Comparison of ENCODE assay signal across 8 cellular contexts in the genomic region with DNA sequence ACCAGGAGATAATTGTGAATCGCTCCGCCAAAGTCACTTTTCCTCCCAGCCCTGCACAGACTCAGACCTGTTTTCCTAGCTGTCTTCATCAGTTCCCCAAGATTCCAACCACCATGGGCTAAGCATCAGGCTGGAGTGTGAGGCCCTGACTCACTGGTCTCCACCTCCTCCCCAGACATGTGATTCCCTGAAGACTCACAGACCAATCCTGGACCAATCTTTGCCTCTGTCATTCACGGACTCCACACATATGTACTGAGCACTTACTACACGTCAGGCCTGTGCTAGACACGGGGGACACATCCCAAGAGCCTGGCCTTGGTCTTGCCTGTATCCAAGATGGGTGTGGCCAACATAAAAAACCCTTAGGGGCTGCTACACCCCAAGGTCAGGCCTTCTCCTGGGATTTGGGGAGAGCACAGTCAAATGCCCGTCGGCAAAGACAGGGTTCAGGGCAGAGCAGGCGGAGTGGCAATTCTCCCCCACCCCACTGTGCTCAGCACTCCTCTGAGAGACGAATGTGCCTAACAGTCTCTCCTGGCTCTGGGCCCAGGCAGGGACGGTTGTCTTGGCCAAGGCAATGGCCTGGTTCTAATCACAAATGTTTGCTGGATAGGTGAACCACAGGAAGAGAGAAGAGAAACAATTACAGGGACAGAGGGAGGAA. TPM values are rescaled to one million over a fixed set of nuclear protein-coding genes. Genes with fewer than 3 reads are reported as not detected.
DNase-seq lines count a peak whose midpoint lies in the region; ATAC-seq, FAIRE-seq and TF ChIP-seq lines count a peak whose summit lies in the region.

No MANE protein-coding gene starts in this region.

- peak overlapping the region in 1 of 4 donors; percentile 8 for H3K4me3 ChIP-seq in sigmoid colon
- no peak overlapping the region for H3K4me3 ChIP-seq in SJCRH30

- peak in 2 of 4 donors; percentile 42 to 61 for TF ChIP-seq EP300 in sigmoid colon (IDR thresholded peaks at IDR 0.05)

- no peaks in the 10 kb centered on the region for H3K9me3 Mint-ChIP-seq in activated T-cell treated with anti-CD3 and anti-CD28 coated beads, Interleukin-2, amount 50 U/mL, for 72 hours
- H3K9me3 Mint-ChIP-seq in activated T-helper 1 cell treated with anti-CD3 and anti-CD28 coated beads, Interleukin-12 subunit alpha, Interleukin-12 subunit beta, Interleukin-2, Interleukin-4 antibody, amounts not matched to agents 30 ng/mL and 10 ng/mL and 1 ng/mL, durations not matched to agents 14 hours and 24 hours and 36 hours: no peaks in the 10 kb centered on the region

- H3K9me3 ChIP-seq in sigmoid colon (no peaks in the 10 kb centered on the region), SJCRH30 (replicated peaks) (no peaks in the 10 kb centered on the region)

- no peak for ATAC-seq in activated T-cell treated with anti-CD3 and anti-CD28 coated beads, Interleukin-2, amount 50 U/mL, for 72 hours (replicated peaks in 1 of 2)

- 46 to 62% methylated on average over 10 of the region's 10 CpGs for WGBS in sigmoid colon, 2 donors

- intact Hi-C loops in activated T-helper 1 cell treated with anti-CD3 and anti-CD28 coated beads, Interleukin-12 subunit alpha, Interleukin-12 subunit beta, Interleukin-2, Interleukin-4 antibody, amounts not matched to agents 30 ng/mL and 10 ng/mL and 1 ng/mL, durations not matched to agents 14 hours and 24 hours and 36 hours (cut with micrococcal nuclease): no loop called here
- intact Hi-C loops in head of caudate nucleus (cut with DNase I): no loop called here
- intact Hi-C loops in sigmoid colon (cut with DNase I): loop anchor here (2.0 kb wide), 1 partner anchor 130 kb away; no protein-coding TSS in a partner anchor

- H3K36me3 ChIP-seq in sigmoid colon (no peaks in the 10 kb centered on the region), SJCRH30 (no peaks in the 10 kb centered on the region)

- H3K27ac Mint-ChIP-seq in activated T-cell treated with anti-CD3 and anti-CD28 coated beads, Interleukin-2, amount 50 U/mL, for 72 hours: peak overlapping the region; percentile 94
- H3K27ac Mint-ChIP-seq in activated T-helper 1 cell treated with anti-CD3 and anti-CD28 coated beads, Interleukin-12 subunit alpha, Interleukin-12 subunit beta, Interleukin-2, Interleukin-4 antibody, amounts not matched to agents 30 ng/mL and 10 ng/mL and 1 ng/mL, durations not matched to agents 14 hours and 24 hours and 36 hours: peak overlapping the region; percentile 87

- H3K27ac ChIP-seq in sigmoid colon: peak overlapping the region; percentile 94 to 99 (median 96)
- no peak overlapping the region for H3K27ac ChIP-seq in SJCRH30

- DNase-seq in activated T-cell treated with anti-CD3 and anti-CD28 coated beads, Interleukin-2, amount 50 U/mL, for 72 hours: no peak
- no peak for DNase-seq in activated T-cell treated with anti-CD3 and anti-CD28 coated beads, Interleukin-2, amount 50 U/mL, for 48 hours
- no peak for DNase-seq in activated T-helper 1 cell treated with anti-CD3 and anti-CD28 coated beads, Interleukin-12 subunit alpha, Interleukin-12 subunit beta, Interleukin-2, Interleukin-4 antibody, amounts not matched to agents 30 ng/mL and 10 ng/mL and 1 ng/mL, durations not matched to agents 14 hours and 24 hours and 36 hours (ENCODE audit: low spot score)
- DNase-seq in head of caudate nucleus (peak in 38 of 42 donors; percentile 57 to 84 (median 70)), sigmoid colon (peak; percentile 93), frontal cortex (ENCODE audit: low spot score in 2 of 2) (no peak), SJCRH30 (no peak)
- no peak for DNase-seq in stimulated activated CD4-positive, alpha-beta T cell treated with anti-CD3 and anti-CD28 coated beads, Interleukin-12 subunit alpha, Interleukin-12 subunit beta, amount 100 ng/mL, for 4 hours

- peaks cover 100% of the 10 kb centered on the region for H3K4me1 Mint-ChIP-seq in activated T-cell treated with anti-CD3 and anti-CD28 coated beads, Interleukin-2, amount 50 U/mL, for 72 hours (ENCODE audit: low read depth)
- H3K4me1 Mint-ChIP-seq in activated T-helper 1 cell treated with anti-CD3 and anti-CD28 coated beads, Interleukin-12 subunit alpha, Interleukin-12 subunit beta, Interleukin-2, Interleukin-4 antibody, amounts not matched to agents 30 ng/mL and 10 ng/mL and 1 ng/mL, durations not matched to agents 14 hours and 24 hours and 36 hours (ENCODE audit: low read depth): peaks cover 85% of the 10 kb centered on the region

- H3K36me3 Mint-ChIP-seq in activated T-cell treated with anti-CD3 and anti-CD28 coated beads, Interleukin-2, amount 50 U/mL, for 72 hours (ENCODE audit: insufficient read depth in 2 of 2): peaks cover 1 to 14% of the 10 kb centered on the region in 2 donors
- peaks cover 15% of the 10 kb centered on the region for H3K36me3 Mint-ChIP-seq in activated T-helper 1 cell treated with anti-CD3 and anti-CD28 coated beads, Interleukin-12 subunit alpha, Interleukin-12 subunit beta, Interleukin-2, Interleukin-4 antibody, amounts not matched to agents 30 ng/mL and 10 ng/mL and 1 ng/mL, durations not matched to agents 14 hours and 24 hours and 36 hours (ENCODE audit: low read depth)

- peak overlapping the region; percentile 73 to 90 for H3K4me3 Mint-ChIP-seq in activated T-cell treated with anti-CD3 and anti-CD28 coated beads, Interleukin-2, amount 50 U/mL, for 72 hours
- H3K4me3 Mint-ChIP-seq in activated T-helper 1 cell treated with anti-CD3 and anti-CD28 coated beads, Interleukin-12 subunit alpha, Interleukin-12 subunit beta, Interleukin-2, Interleukin-4 antibody, amounts not matched to agents 30 ng/mL and 10 ng/mL and 1 ng/mL, durations not matched to agents 14 hours and 24 hours and 36 hours: peak overlapping the region; percentile 69

- H3K27me3 ChIP-seq in sigmoid colon (no peaks in the 10 kb centered on the region), SJCRH30 (no peaks in the 10 kb centered on the region)

- peak in 1 of 2 donors; percentile 31 for TF ChIP-seq POLR2A in sigmoid colon (IDR thresholded peaks at IDR 0.05)

- H3K4me1 ChIP-seq in sigmoid colon (peaks cover 0 to 100% (median 99%) of the 10 kb centered on the region in 4 donors), SJCRH30 (peaks cover 18% of the 10 kb centered on the region)

- no peak for TF ChIP-seq CTCF in sigmoid colon (IDR thresholded peaks at IDR 0.05)

- H3K27me3 Mint-ChIP-seq in activated T-cell treated with anti-CD3 and anti-CD28 coated beads, Interleukin-2, amount 50 U/mL, for 72 hours (ENCODE audit: low read depth): no peaks in the 10 kb centered on the region
- H3K27me3 Mint-ChIP-seq in activated T-helper 1 cell treated with anti-CD3 and anti-CD28 coated beads, Interleukin-12 subunit alpha, Interleukin-12 subunit beta, Interleukin-2, Interleukin-4 antibody, amounts not matched to agents 30 ng/mL and 10 ng/mL and 1 ng/mL, durations not matched to agents 14 hours and 24 hours and 36 hours (ENCODE audit: insufficient read depth): no peaks in the 10 kb centered on the region

- FAIRE-seq in frontal cortex (lab: Jason Lieb, UNC): no peak

RNA-seq across cellular contexts. Expression of gene EEIG1, which starts 11.9 kb away (rescaled TPM):
- 10 to 100 TPM; 59.2 to 75.1 TPM for total RNA-seq in activated T-cell treated with anti-CD3 and anti-CD28 coated beads, Interleukin-2, amount 50 U/mL, for 72 hours
- 39.8 and 43.4 TPM in 2 replicates for total RNA-seq in activated T-helper 1 cell treated with anti-CD3 and anti-CD28 coated beads, Interleukin-12 subunit alpha, Interleukin-12 subunit beta, Interleukin-2, Interleukin-4 antibody, amounts not matched to agents 30 ng/mL and 10 ng/mL and 1 ng/mL, durations not matched to agents 14 hours and 24 hours and 36 hours
- 10 to 100 TPM; 10.9 to 32.7 (median 19.2) TPM for total RNA-seq in sigmoid colon
- 10 to 100 TPM; 69.1 to 92.0 (median 77.0) TPM for polyA plus RNA-seq in sigmoid colon
- total RNA-seq in frontal cortex: 5.7 TPM
- total RNA-seq in SJCRH30 (2014; rRNA removed; shearing (Covaris generic)): 4.0 and 5.0 TPM in 2 replicates

RNA-seq across cellular contexts. Expression of gene DPM2, which starts 31.2 kb away (rescaled TPM):
- total RNA-seq in activated T-cell treated with anti-CD3 and anti-CD28 coated beads, Interleukin-2, amount 50 U/mL, for 72 hours: 10 to 100 TPM; 44.2 to 51.1 TPM
- 62.6 and 70.2 TPM in 2 replicates for total RNA-seq in activated T-helper 1 cell treated with anti-CD3 and anti-CD28 coated beads, Interleukin-12 subunit alpha, Interleukin-12 subunit beta, Interleukin-2, Interleukin-4 antibody, amounts not matched to agents 30 ng/mL and 10 ng/mL and 1 ng/mL, durations not matched to agents 14 hours and 24 hours and 36 hours
- total RNA-seq in sigmoid colon: 10 to 100 TPM in 2 of 4 donors, 1 to 10 TPM in 2; 6.0 to 11.9 (median 9.7) TPM
- polyA plus RNA-seq in sigmoid colon: 10 to 100 TPM; 17.3 to 41.9 (median 24.6) TPM
- total RNA-seq in frontal cortex: 11.4 TPM
- total RNA-seq in SJCRH30 (2014; rRNA removed; shearing (Covaris generic)): 44.7 and 46.4 TPM in 2 replicates

RNA-seq across cellular contexts. Expression of gene PIP5KL1, which starts 38.3 kb away (rescaled TPM):
- total RNA-seq in activated T-cell treated with anti-CD3 and anti-CD28 coated beads, Interleukin-2, amount 50 U/mL, for 72 hours: 1 to 10 TPM; 4.4 to 6.4 TPM
- total RNA-seq in activated T-helper 1 cell treated with anti-CD3 and anti-CD28 coated beads, Interleukin-12 subunit alpha, Interleukin-12 subunit beta, Interleukin-2, Interleukin-4 antibody, amounts not matched to agents 30 ng/mL and 10 ng/mL and 1 ng/mL, durations not matched to agents 14 hours and 24 hours and 36 hours: 1.1 and 1.2 TPM in 2 replicates
- total RNA-seq in sigmoid colon (1 to 10 TPM in 3 of 4 donors, under 1 TPM in 1; 0.16 to 4.2 (median 2.6) TPM), frontal cortex (6.1 TPM)
- 1 to 10 TPM in 1 of 3 donors, under 1 TPM in 1, not detected in 1; 0.70 to 1.8 TPM for polyA plus RNA-seq in sigmoid colon
- total RNA-seq in SJCRH30 (2014; rRNA removed; shearing (Covaris generic)): 0.20 and 0.51 TPM in 2 replicates

RNA-seq across cellular contexts. Expression of gene ST6GALNAC4, which starts 52.0 kb away (rescaled TPM):
- total RNA-seq in activated T-cell treated with anti-CD3 and anti-CD28 coated beads, Interleukin-2, amount 50 U/mL, for 72 hours: 10 to 100 TPM; 28.1 to 30.5 TPM
- 30.8 and 31.6 TPM in 2 replicates for total RNA-seq in activated T-helper 1 cell treated with anti-CD3 and anti-CD28 coated beads, Interleukin-12 subunit alpha, Interleukin-12 subunit beta, Interleukin-2, Interleukin-4 antibody, amounts not matched to agents 30 ng/mL and 10 ng/mL and 1 ng/mL, durations not matched to agents 14 hours and 24 hours and 36 hours
- total RNA-seq in sigmoid colon: 10 to 100 TPM; 22.8 to 27.7 (median 25.5) TPM
- 10 to 100 TPM; 25.2 to 51.1 (median 37.7) TPM for polyA plus RNA-seq in sigmoid colon
- total RNA-seq in frontal cortex: 6.5 TPM
- 19.6 and 24.3 TPM in 2 replicates for total RNA-seq in SJCRH30 (2014; rRNA removed; shearing (Covaris generic))

Comparison
In these comparisons a context has a peak if more than half of its experiments do, and no peak if none do; other contexts are left out.
1. DNase-seq: peak in head of caudate nucleus (38 of 42) and sigmoid colon (single experiment); none in activated T-cell treated with anti-CD3 and anti-CD28 coated beads, Interleukin-2, amount 50 U/mL, for 72 hours (0 of 2), activated T-cell treated with anti-CD3 and anti-CD28 coated beads, Interleukin-2, amount 50 U/mL, for 48 hours (0 of 2), activated T-helper 1 cell treated with anti-CD3 and anti-CD28 coated beads, Interleukin-12 subunit alpha, Interleukin-12 subunit beta, Interleukin-2, Interleukin-4 antibody, amounts not matched to agents 30 ng/mL and 10 ng/mL and 1 ng/mL, durations not matched to agents 14 hours and 24 hours and 36 hours (single experiment), stimulated activated CD4-positive, alpha-beta T cell treated with anti-CD3 and anti-CD28 coated beads, Interleukin-12 subunit alpha, Interleukin-12 subunit beta, amount 100 ng/mL, for 4 hours (single experiment), frontal cortex (0 of 2) and SJCRH30 (0 of 2).